In the genomic region with DNA sequence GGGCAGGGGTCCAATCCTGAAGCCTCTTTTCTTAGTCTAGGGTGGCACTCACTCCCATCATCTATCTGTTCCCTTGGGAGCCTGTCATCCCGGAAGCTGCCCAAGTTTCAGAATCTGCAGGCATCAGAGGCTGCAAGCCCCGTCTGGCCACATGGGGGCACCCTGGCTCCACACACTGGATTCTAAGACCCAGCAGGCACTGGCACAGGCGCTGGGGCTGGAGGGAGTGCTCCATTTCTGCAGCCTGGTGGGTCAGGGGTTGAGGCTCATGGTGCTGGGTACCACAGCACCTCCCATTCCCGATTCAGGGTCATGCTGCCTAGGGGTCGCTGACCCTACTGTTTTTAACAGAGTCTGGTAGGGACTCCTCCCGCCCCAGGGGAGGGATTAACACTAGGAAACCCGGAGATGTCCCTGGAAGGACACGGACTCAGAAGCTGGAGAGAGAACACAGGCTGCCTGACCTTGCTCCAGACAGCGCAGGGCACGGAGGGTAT, we compare ENCODE assay signal across 9 cellular contexts.
DNase-seq lines count a peak whose midpoint lies in the region; ATAC-seq and TF ChIP-seq lines count a peak whose summit lies in the region.
"Had no signal": no experiment of that assay in that cellular context is flagged by ENCODE, and none has a peak within 500 bp of the region (broad histone marks: within the 10 kb centered on the region; RNA-seq: fewer than 3 reads in every experiment).

No MANE protein-coding gene starts in this region.

- no peaks in the 10 kb centered on the region for H3K79me2 ChIP-seq in OCI-LY1 (ENCODE audit: insufficient read depth, low read length)

- intact Hi-C loops in transverse colon (cut with DNase I; ENCODE audit: low total_unique reads) = loop anchor here (10.0 kb wide), 1 partner anchor 813 kb away; no protein-coding TSS in a partner anchor

- no peak overlapping the region for H2AFZ ChIP-seq in OCI-LY1 (ENCODE audit: low read length)

- no peaks in the 10 kb centered on the region for H4K20me1 ChIP-seq in OCI-LY1 (ENCODE audit: insufficient read depth, low read length)

- no peak overlapping the region for H3K4me3 Mint-ChIP-seq in activated T-helper 17 cell treated with anti-CD3 and anti-CD28 coated beads, Interleukin-2, amount 50 U/mL, for 72 hours
- H3K4me3 Mint-ChIP-seq: CD4-positive, CD25-positive, alpha-beta regulatory T cell had no signal

- H3K9me3 Mint-ChIP-seq in activated T-helper 17 cell treated with anti-CD3 and anti-CD28 coated beads, Interleukin-2, amount 50 U/mL, for 72 hours = no peaks in the 10 kb centered on the region

- H3K27ac ChIP-seq in OCI-LY1 (ENCODE audit: low read depth, low read length, poor library complexity, severe bottlenecking) = peak overlapping the region; percentile 1
- H3K27ac ChIP-seq in transverse colon = no peak overlapping the region

- in situ Hi-C loops in transverse colon (cut with MboI; ENCODE audit: low pct_ligation_motif_present in 1 of 4, low pct_unique_long_range_greater_than_20kb in 1 of 4, low sequenced_read_pairs in 3 of 4) = loop anchor here (10.0 to 25.0 kb wide), 4 partner anchors 273 to 810 kb away; a partner anchor contains a TSS

- H3K4me1 ChIP-seq in OCI-LY1 (ENCODE audit: insufficient read depth, low read length, severe bottlenecking) = peaks cover 45% of the 10 kb centered on the region
- no peaks in the 10 kb centered on the region for H3K4me1 ChIP-seq in transverse colon

- peak; percentile 52 for ATAC-seq in activated T-helper 17 cell treated with anti-CD3 and anti-CD28 coated beads, Interleukin-2, amount 50 U/mL, for 72 hours (replicated peaks)

- DNase-seq in NCI-H1417 (lab: John Stamatoyannopoulos, UW) (peak; percentile 57 to 70 (median 59)), NCI-H1417 treated with DMSO at 0.1 percent for 48 hours (lab: John Stamatoyannopoulos, UW) (no peak), HK-2 (ENCODE audit: unreplicated experiment) (peak; percentile 82), germinal center (ENCODE audit: low spot score) (peak; percentile 77), occipital lobe (lab: John Stamatoyannopoulos, UW) (peak; percentile 75), transverse colon (peak; percentile 85)

- H3K27me3 ChIP-seq in OCI-LY1 (ENCODE audit: insufficient read depth, low read length) (no peaks in the 10 kb centered on the region), transverse colon (no peaks in the 10 kb centered on the region)

- no peaks in the 10 kb centered on the region for H3F3A ChIP-seq in OCI-LY1 (ENCODE audit: insufficient read depth, low read length)

- WGBS in transverse colon (ENCODE audit: low coverage in 1 of 2), 2 donors = 32 to 41% methylated on average over 4 to 10 of the region's 10 CpGs

- no peak for TF ChIP-seq POLR2A in transverse colon (IDR thresholded peaks at IDR 0.05)

- H3K27me3 Mint-ChIP-seq in activated T-helper 17 cell treated with anti-CD3 and anti-CD28 coated beads, Interleukin-2, amount 50 U/mL, for 72 hours = no peaks in the 10 kb centered on the region
- H3K27me3 Mint-ChIP-seq: CD4-positive, CD25-positive, alpha-beta regulatory T cell had no signal

- TF ChIP-seq CTCF in OCI-LY1 (IDR thresholded peaks at IDR 0.05; ENCODE audit: low read length) = peak; percentile 96
- TF ChIP-seq CTCF in transverse colon (IDR thresholded peaks at IDR 0.05) = peak; percentile 90 to 93 (median 91)

- no peak overlapping the region for H3K27ac Mint-ChIP-seq in activated T-helper 17 cell treated with anti-CD3 and anti-CD28 coated beads, Interleukin-2, amount 50 U/mL, for 72 hours
- H3K27ac Mint-ChIP-seq: CD4-positive, CD25-positive, alpha-beta regulatory T cell had no signal

- H3K9me2 ChIP-seq in OCI-LY1 (ENCODE audit: low read depth, low read length) = no peaks in the 10 kb centered on the region

- H3K4me2 ChIP-seq in OCI-LY1 (ENCODE audit: low read length) = peak overlapping the region; percentile 60

- peak overlapping the region; percentile 43 for H3K4me3 ChIP-seq in OCI-LY1 (ENCODE audit: low read depth, low read length, poor library complexity, severe bottlenecking)
- H3K4me3 ChIP-seq in transverse colon = no peak overlapping the region

- no peaks in the 10 kb centered on the region for H3K4me1 Mint-ChIP-seq in activated T-helper 17 cell treated with anti-CD3 and anti-CD28 coated beads, Interleukin-2, amount 50 U/mL, for 72 hours
- H3K4me1 Mint-ChIP-seq: CD4-positive, CD25-positive, alpha-beta regulatory T cell had no signal

- TF ChIP-seq EP300 in transverse colon (IDR thresholded peaks at IDR 0.05; ENCODE audit: low read depth) = no peak

- peak overlapping the region; percentile 37; the same call in 1 of the 2 replicates for H3K9ac ChIP-seq in OCI-LY1 (ENCODE audit: low read length)

- no peaks in the 10 kb centered on the region for H3K36me3 ChIP-seq in OCI-LY1 (ENCODE audit: insufficient read depth, low read length)
- H3K36me3 ChIP-seq in transverse colon = no peaks in the 10 kb centered on the region

- no peaks in the 10 kb centered on the region for H3K36me3 Mint-ChIP-seq in activated T-helper 17 cell treated with anti-CD3 and anti-CD28 coated beads, Interleukin-2, amount 50 U/mL, for 72 hours (ENCODE audit: low read depth)
- H3K36me3 Mint-ChIP-seq: CD4-positive, CD25-positive, alpha-beta regulatory T cell had no signal

- no peaks in the 10 kb centered on the region for H3K9me3 ChIP-seq in OCI-LY1 (ENCODE audit: low read length)
- H3K9me3 ChIP-seq in transverse colon = no peaks in the 10 kb centered on the region
